ENCODE assay signal across 8 cellular contexts in genomic region chr16:2459647-2460390, GRCh38. TPM values are rescaled to one million over a fixed set of nuclear protein-coding genes. Genes with fewer than 3 reads are reported as not detected.
DNase-seq lines count a peak whose midpoint lies in the region; ATAC-seq and TF ChIP-seq lines count a peak whose summit lies in the region.

A gene with protein sequence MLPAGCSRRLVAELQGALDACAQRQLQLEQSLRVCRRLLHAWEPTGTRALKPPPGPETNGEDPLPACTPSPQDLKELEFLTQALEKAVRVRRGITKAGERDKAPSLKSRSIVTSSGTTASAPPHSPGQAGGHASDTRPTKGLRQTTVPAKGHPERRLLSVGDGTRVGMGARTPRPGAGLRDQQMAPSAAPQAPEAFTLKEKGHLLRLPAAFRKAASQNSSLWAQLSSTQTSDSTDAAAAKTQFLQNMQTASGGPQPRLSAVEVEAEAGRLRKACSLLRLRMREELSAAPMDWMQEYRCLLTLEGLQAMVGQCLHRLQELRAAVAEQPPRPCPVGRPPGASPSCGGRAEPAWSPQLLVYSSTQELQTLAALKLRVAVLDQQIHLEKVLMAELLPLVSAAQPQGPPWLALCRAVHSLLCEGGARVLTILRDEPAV (plus strand): TSS chr16:2460109. CDS start chr16:2460145, 36 bp downstream.

- peaks cover 11% of the 10 kb centered on the region for H3K36me3 ChIP-seq in mammary epithelial cell (ENCODE audit: insufficient read depth, low read length)
- H3K36me3 ChIP-seq in smooth muscle cell (ENCODE audit: low read depth), result no peaks in the 10 kb centered on the region

- peaks cover 16% of the 10 kb centered on the region for H3K4me1 ChIP-seq in mammary epithelial cell (ENCODE audit: insufficient read depth, low read length)
- peaks cover 7% of the 10 kb centered on the region for H3K4me1 ChIP-seq in smooth muscle cell (ENCODE audit: low read depth)

- dilution Hi-C loops in mammary epithelial cell (cut with HindIII; ENCODE audit: low sequenced_read_pairs), result no loop called here

- no peaks in the 10 kb centered on the region for H3K79me2 ChIP-seq in mammary epithelial cell (ENCODE audit: insufficient read depth, low read length)
- no peaks in the 10 kb centered on the region for H3K79me2 ChIP-seq in smooth muscle cell (ENCODE audit: low read depth)

- no peaks in the 10 kb centered on the region for H4K20me1 ChIP-seq in mammary epithelial cell (ENCODE audit: insufficient read depth, low read length)
- H4K20me1 ChIP-seq in smooth muscle cell (ENCODE audit: low read depth), result no peaks in the 10 kb centered on the region

- no peaks in the 10 kb centered on the region for H3F3A ChIP-seq in smooth muscle cell (ENCODE audit: low read depth)

- in situ Hi-C loops in ACHN (cut with HindIII; ENCODE audit: low pct_ligation_motif_present, low pct_unique_long_range_greater_than_20kb, low sequenced_read_pairs), result loop anchor here (25.0 kb wide), 1 partner anchor 298 kb away; the partner anchor contains the start of gene TRAF7
- in situ Hi-C loops in mammary epithelial cell (cut with MboI; ENCODE audit: low sequenced_read_pairs in 2 of 2), result no loop called here

- intact Hi-C loops in mammary epithelial cell (cut with micrococcal nuclease), result no loop called here

- peak within 1 kb of the TSS; percentile 76 for H2AFZ ChIP-seq in mammary epithelial cell (ENCODE audit: low read depth, low read length)
- peak within 1 kb of the TSS; percentile 63 for H2AFZ ChIP-seq in smooth muscle cell (ENCODE audit: low read depth)

- CTCF ChIA-PET in mammary epithelial cell (lab: Charles Lee; ENCODE audit: low non-redundant PET), result no interaction called here

- H3K9ac ChIP-seq in mammary epithelial cell (ENCODE audit: insufficient read depth, low read length) (no peak within 1 kb of the TSS), smooth muscle cell (ENCODE audit: low read depth) (peak within 1 kb of the TSS; percentile 22)

- DNase-seq in ACHN (peak; percentile 98), NCI-H2227 (lab: John Stamatoyannopoulos, UW; ENCODE audit: unreplicated experiment) (peak; percentile 98), mammary epithelial cell (peak; percentile 92), iPS-NIHi11 (ENCODE audit: low spot score) (peak; percentile 99), smooth muscle cell (lab: John Stamatoyannopoulos, UW; ENCODE audit: unreplicated experiment) (peak; percentile 82)

- H3K9me3 ChIP-seq in mammary epithelial cell (replicated peaks; ENCODE audit: insufficient read depth, low read length), result no peaks in the 10 kb centered on the region
- H3K9me3 ChIP-seq in smooth muscle cell (replicated peaks; ENCODE audit: low read depth), result no peaks in the 10 kb centered on the region

- H3K4me2 ChIP-seq in mammary epithelial cell (ENCODE audit: insufficient read depth, low read depth, low read length), result peak within 1 kb of the TSS; percentile 95
- peak within 1 kb of the TSS; percentile 84 for H3K4me2 ChIP-seq in smooth muscle cell

- BruUV-seq in mammary epithelial cell (replicated peaks; lab: Mats Ljungman, UMichigan), result no TSS peak

- H3K27me3 ChIP-seq in mammary epithelial cell (ENCODE audit: insufficient read depth, low read length) (no peaks in the 10 kb centered on the region), smooth muscle cell (ENCODE audit: low read depth) (no peaks in the 10 kb centered on the region)

- TF ChIP-seq CTCF in VCaP (conservative IDR thresholded peaks at IDR 0.05), result no peak
- no peak for TF ChIP-seq CTCF in mammary epithelial cell (conservative IDR thresholded peaks at IDR 0.05 in 1 of 2, IDR thresholded peaks at IDR 0.05 in 1 of 2; ENCODE audit: extremely low read depth in 1 of 2, insufficient read depth in 1 of 2, low read depth in 1 of 2, low read length in 2 of 2)
- no peak for TF ChIP-seq CTCF in smooth muscle cell (IDR thresholded peaks at IDR 0.05; ENCODE audit: borderline replicate concordance, insufficient read depth, poor library complexity, severe bottlenecking)

- H3K4me3 ChIP-seq in mammary epithelial cell (replicated peaks in 1 of 3; ENCODE audit: insufficient read depth in 1 of 3, low read depth in 2 of 3, low read length in 3 of 3) (peak within 1 kb of the TSS; percentile 55 to 66 (median 60)), smooth muscle cell (peak within 1 kb of the TSS; percentile 56)

- ATAC-seq in GM18870 (IDR thresholded peaks at IDR 0.05; ENCODE audit: unreplicated experiment) (peak; percentile 70), HG03139 (IDR thresholded peaks at IDR 0.05; ENCODE audit: unreplicated experiment) (peak; percentile 84)

- H3K27ac ChIP-seq in VCaP, result peak within 1 kb of the TSS; percentile 72
- H3K27ac ChIP-seq in mammary epithelial cell (ENCODE audit: insufficient read depth, low read depth, low read length), result no peak within 1 kb of the TSS
- no peak within 1 kb of the TSS for H3K27ac ChIP-seq in smooth muscle cell (ENCODE audit: low read depth)

- 4% methylated on average over 27 of the region's 66 CpGs for WGBS in mammary epithelial cell (ENCODE audit: low coverage, missing lambda C conversion rate)
- WGBS in smooth muscle cell (ENCODE audit: low lambda C conversion rate), result 2% methylated on average over 59 of the region's 66 CpGs

RNA-seq across cellular contexts. Expression of the gene that starts here (rescaled TPM):
- total RNA-seq in mammary epithelial cell (1 to 10 TPM; 1.8 to 7.2 TPM), smooth muscle cell (4.7 and 8.0 TPM in 2 replicates)
- polyA plus RNA-seq in mammary epithelial cell (6.5 TPM), smooth muscle cell (8.5 and 13.3 TPM in 2 replicates)
- polyA minus RNA-seq in mammary epithelial cell, result 8.1 TPM
